ENCODE assay signal across 1 cellular context in the genomic region with DNA sequence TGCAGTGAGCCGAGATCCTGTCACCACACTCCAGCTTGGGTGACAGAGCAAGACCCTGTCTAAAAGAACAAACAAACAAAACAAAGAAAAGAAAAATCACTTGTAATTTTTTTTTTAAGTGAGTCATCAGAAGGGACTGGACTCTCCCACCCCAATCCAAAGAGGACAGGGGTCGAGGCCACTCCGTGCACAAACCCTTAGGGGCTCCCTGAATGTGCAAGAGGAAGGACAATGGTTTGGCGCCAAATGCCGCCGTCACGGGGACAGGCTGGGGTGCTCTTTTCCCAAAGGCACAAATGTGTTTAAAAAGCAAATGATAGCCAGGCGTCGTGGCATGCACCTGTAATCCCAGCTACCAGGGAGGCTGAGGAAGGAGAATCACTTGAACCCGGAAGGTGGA.
TF ChIP-seq lines count a peak whose summit lies in the region.

No MANE protein-coding gene starts in this region.

TF ChIP-seq in endothelial cell of umbilical vein, 7 proteins besides CTCF, POLR2A, EP300 and RAD21:
- TF ChIP-seq MYC (IDR thresholded peaks at IDR 0.05; ENCODE audit: low read depth, low read length) (no peak), EZH2 (IDR thresholded peaks at IDR 0.05; ENCODE audit: borderline replicate concordance, low read depth, low read length, severe bottlenecking) (no peak), POLR2AphosphoS5 (IDR thresholded peaks at IDR 0.05; ENCODE audit: insufficient read depth, low read depth, low read length) (no peak), GATA2 (IDR thresholded peaks at IDR 0.05; ENCODE audit: insufficient read depth, insufficient read length, low read depth, low read length) (no peak), FOS (IDR thresholded peaks at IDR 0.05; ENCODE audit: borderline replicate concordance, insufficient read depth, low read length) (no peak), JUN (IDR thresholded peaks at IDR 0.05; ENCODE audit: borderline replicate concordance, insufficient read depth, insufficient read length, low read depth) (no peak)
- TF ChIP-seq, protein P1, sequence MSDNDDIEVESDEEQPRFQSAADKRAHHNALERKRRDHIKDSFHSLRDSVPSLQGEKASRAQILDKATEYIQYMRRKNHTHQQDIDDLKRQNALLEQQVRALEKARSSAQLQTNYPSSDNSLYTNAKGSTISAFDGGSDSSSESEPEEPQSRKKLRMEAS (IDR thresholded peaks at IDR 0.05; ENCODE audit: insufficient read depth, insufficient read length), result no peak
